Comparison of ENCODE assay signal across 30 cellular contexts in the genomic region with DNA sequence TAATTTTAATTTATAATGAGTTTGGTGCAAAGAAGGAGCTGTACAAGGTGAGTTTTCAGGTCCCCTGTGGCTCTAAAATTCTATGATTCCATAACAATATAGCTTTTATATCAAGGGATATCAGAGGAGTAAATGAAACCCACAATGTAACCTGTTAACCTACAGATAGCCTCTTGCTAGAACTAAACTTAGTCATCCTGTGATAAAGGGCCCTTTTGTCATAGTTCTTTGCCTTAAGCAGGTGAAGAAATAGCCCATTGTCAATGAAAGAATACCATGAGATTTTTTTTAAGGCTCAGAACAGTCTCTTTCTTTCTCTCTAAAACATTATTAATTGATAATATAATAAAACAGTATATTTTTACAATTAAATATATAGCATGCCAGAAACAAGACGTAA.
"Had no signal": no experiment of that assay in that cellular context is flagged by ENCODE, and none has a peak within 500 bp of the region (broad histone marks: within the 10 kb centered on the region; RNA-seq: fewer than 3 reads in every experiment).

No MANE protein-coding gene starts in this region.

- H3K4me1 Mint-ChIP-seq: activated B cell treated with CpG ODN at 0.5 μM for 24 hours; activated naive CD8-positive, alpha-beta T cell treated with anti-CD3 and anti-CD28 coated beads for 36 hours; activated T-helper 17 cell treated with anti-CD3 and anti-CD28 coated beads, Interleukin-2, amount 50 U/mL, for 72 hours had no signal

- DNase-seq: activated B cell treated with CpG ODN at 0.5 μM for 24 hours; activated CD4-positive, alpha-beta T cell treated with anti-CD3 and anti-CD28 coated beads for 4 hours; activated CD4-positive, CD25-positive, alpha-beta regulatory T cell treated with anti-CD3 and anti-CD28 coated beads, Interleukin-2, amount 50 U/mL, for 72 hours; activated CD8-positive, alpha-beta T cell treated with anti-CD3 and anti-CD28 coated beads for 36 hours; activated effector memory CD4-positive, alpha-beta T cell treated with anti-CD3 and anti-CD28 coated beads, Interleukin-2, amount 50 U/mL, for 16 hours; activated naive CD4-positive, alpha-beta T cell; activated naive CD4-positive, alpha-beta T cell treated with anti-CD3 and anti-CD28 coated beads, Interleukin-2, amount 50 U/mL, for 16 hours; activated naive CD8-positive, alpha-beta T cell treated with anti-CD3 and anti-CD28 coated beads for 36 hours; activated T-cell treated with anti-CD3 and anti-CD28 coated beads, Interleukin-2, amount 50 U/mL, for 1 hour; activated T-cell treated with anti-CD3 and anti-CD28 coated beads, Interleukin-2, amount 50 U/mL, for 72 hours; amniotic stem cell; aorta; brain microvascular endothelial cell; NCI-H1105; NCI-H1417 treated with DMSO at 0.1 percent for 48 hours; NCI-H1930; NCI-H2081 treated with DMSO at 0.1 percent for 48 hours; NCI-H345; NCI-H524 treated with DMSO at 0.1 percent for 48 hours; PC-3; Right ventricle myocardium superior; T-helper 1 cell; T-helper 2 cell; T-helper 9 cell had no signal

- H3K4me1 ChIP-seq: SJSA1 had no signal

- H3K4me3 Mint-ChIP-seq: activated B cell treated with CpG ODN at 0.5 μM for 24 hours; activated CD8-positive, alpha-beta T cell treated with anti-CD3 and anti-CD28 coated beads for 36 hours; activated naive CD8-positive, alpha-beta T cell treated with anti-CD3 and anti-CD28 coated beads for 36 hours; activated T-cell treated with anti-CD3 and anti-CD28 coated beads, Interleukin-2, amount 50 U/mL, for 72 hours; activated T-helper 17 cell treated with anti-CD3 and anti-CD28 coated beads, Interleukin-2, amount 50 U/mL, for 72 hours had no signal

- H3K27me3 Mint-ChIP-seq: activated B cell treated with CpG ODN at 0.5 μM for 24 hours; activated CD8-positive, alpha-beta T cell treated with anti-CD3 and anti-CD28 coated beads for 36 hours had no signal

- H3K36me3 ChIP-seq: brain microvascular endothelial cell, SJSA1 had no signal

- H3K9me3 Mint-ChIP-seq: activated B cell treated with CpG ODN at 0.5 μM for 24 hours; activated CD8-positive, alpha-beta T cell treated with anti-CD3 and anti-CD28 coated beads for 36 hours; activated naive CD8-positive, alpha-beta T cell treated with anti-CD3 and anti-CD28 coated beads for 36 hours; activated T-cell treated with anti-CD3 and anti-CD28 coated beads, Interleukin-2, amount 50 U/mL, for 72 hours; activated T-helper 17 cell treated with anti-CD3 and anti-CD28 coated beads, Interleukin-2, amount 50 U/mL, for 72 hours had no signal

- H3K4me3 ChIP-seq: K562, SJSA1 had no signal

- FAIRE-seq: K562, RCC 7860 had no signal

- H3K27ac ChIP-seq: brain microvascular endothelial cell, RWPE1, SJSA1, VCaP had no signal

- H3K27me3 ChIP-seq: brain microvascular endothelial cell, SJSA1 had no signal

- H3K36me3 Mint-ChIP-seq: activated naive CD8-positive, alpha-beta T cell treated with anti-CD3 and anti-CD28 coated beads for 36 hours had no signal

- H3K27ac Mint-ChIP-seq: activated B cell treated with CpG ODN at 0.5 μM for 24 hours; activated CD8-positive, alpha-beta T cell treated with anti-CD3 and anti-CD28 coated beads for 36 hours; activated naive CD8-positive, alpha-beta T cell treated with anti-CD3 and anti-CD28 coated beads for 36 hours; activated T-cell treated with anti-CD3 and anti-CD28 coated beads, Interleukin-2, amount 50 U/mL, for 72 hours; activated T-helper 17 cell treated with anti-CD3 and anti-CD28 coated beads, Interleukin-2, amount 50 U/mL, for 72 hours had no signal

- H3K9me3 ChIP-seq: SJSA1 had no signal
